In the genomic region with DNA sequence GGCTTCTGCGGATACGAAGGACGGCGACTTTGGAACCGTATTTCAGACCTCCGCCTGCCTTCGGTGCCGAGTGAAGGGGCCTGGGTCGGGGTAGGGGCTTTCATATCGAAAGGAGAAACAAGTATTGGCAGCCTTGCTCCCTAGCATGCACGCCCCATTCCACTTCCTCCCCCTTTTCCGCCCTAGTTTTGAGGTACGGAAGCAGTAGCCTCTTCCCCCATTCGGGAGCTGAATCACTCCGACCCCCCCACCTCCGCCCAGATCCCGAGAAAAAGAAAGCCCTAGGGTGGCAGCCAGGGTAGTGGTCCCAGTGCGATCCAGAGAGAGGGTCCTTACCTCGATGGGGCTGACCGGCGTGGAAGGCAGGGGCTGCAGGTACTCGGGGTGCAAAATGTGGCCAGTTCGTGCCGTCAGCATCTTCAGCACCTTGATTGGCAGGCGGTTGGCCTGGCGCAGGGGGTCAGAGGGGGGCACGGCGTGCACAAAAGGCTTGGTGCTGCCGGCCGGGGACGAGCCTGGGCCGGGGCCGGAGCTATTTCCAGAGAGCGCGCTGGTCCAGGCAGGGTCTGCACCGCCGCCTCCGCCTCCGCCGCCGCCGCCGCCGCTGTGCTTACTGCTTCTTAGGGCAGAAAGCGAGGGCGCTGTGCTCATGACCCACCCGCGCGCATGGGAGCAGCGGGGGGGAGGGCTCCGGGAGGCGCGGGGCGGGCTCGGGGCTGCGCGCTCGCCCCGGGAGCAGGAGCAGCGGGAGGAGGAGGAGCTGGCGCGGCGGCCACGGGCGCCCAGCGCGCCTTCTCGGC, we compare ENCODE assay signal across 8 cellular contexts. TPM values are rescaled to one million over a fixed set of nuclear protein-coding genes. Genes with fewer than 3 reads are reported as not detected.
DNase-seq lines count a peak whose midpoint lies in the region; ATAC-seq, FAIRE-seq and TF ChIP-seq lines count a peak whose summit lies in the region.

No MANE protein-coding gene starts in this region.

- H3K9me3 Mint-ChIP-seq in memory B cell, result peaks cover 2% of the 10 kb centered on the region

- peak overlapping the region; percentile 93 to 97 for H3K27ac ChIP-seq in tibial artery

- no peak for FAIRE-seq in RCC 7860 (lab: Jason Lieb, UNC)

- ATAC-seq in HG02938 (IDR thresholded peaks at IDR 0.05; ENCODE audit: unreplicated experiment), result peak; percentile 19
- ATAC-seq in memory B cell (ENCODE audit: low read depth), result no peak

- H3K36me3 Mint-ChIP-seq in memory B cell, result peaks cover 4% of the 10 kb centered on the region

- peak overlapping the region; percentile 80 for H3K4me3 Mint-ChIP-seq in memory B cell

- DNase-seq in stimulated activated CD4-positive, alpha-beta T cell treated with anti-CD3 and anti-CD28 coated beads, Interleukin-4, amount 100 ng/mL, for 1 hour, result peak; percentile 36
- no peak for DNase-seq in stimulated activated CD4-positive, alpha-beta T cell treated with anti-CD3 and anti-CD28 coated beads, Interleukin-12 subunit alpha, Interleukin-12 subunit beta, amount 100 ng/mL, for 4 hours
- DNase-seq in RCC 7860 (ENCODE audit: low spot score) (peak; percentile 45), dermis blood vessel endothelial cell (peak; percentile 62), memory B cell (ENCODE audit: low spot score in 2 of 2) (no peak), tibial artery (peak; percentile 62 to 84), RPMI8226 (no peak)

- H3K27ac Mint-ChIP-seq in memory B cell, result no peak overlapping the region

- no peaks in the 10 kb centered on the region for H3K9me3 ChIP-seq in tibial artery

- peaks cover 0 to 39% (median 28%) of the 10 kb centered on the region in 4 donors for H3K4me1 ChIP-seq in tibial artery

- intact Hi-C loops in tibial artery (cut with DNase I; ENCODE audit: low total_unique reads), result loop anchor here (1.0 to 5.0 kb wide), 2 partner anchors 261 to 509 kb away; no protein-coding TSS in a partner anchor

- peaks cover 15 to 33% (median 28%) of the 10 kb centered on the region in 3 donors for H3K36me3 ChIP-seq in tibial artery

- peaks cover 11% of the 10 kb centered on the region for H3K4me1 Mint-ChIP-seq in memory B cell

- peak overlapping the region; percentile 88 to 92 for H3K4me3 ChIP-seq in tibial artery

- H3K27me3 ChIP-seq in tibial artery, result no peaks in the 10 kb centered on the region

- H3K27me3 Mint-ChIP-seq in memory B cell, result peaks cover 26% of the 10 kb centered on the region

- no peak for TF ChIP-seq CTCF in tibial artery (IDR thresholded peaks at IDR 0.05)

RNA-seq across cellular contexts. Expression of gene ZNF503, which starts 0.6 kb away (rescaled TPM):
- total RNA-seq in dermis blood vessel endothelial cell, result 0.68 and 1.2 TPM in 2 replicates

RNA-seq across cellular contexts. Expression of gene LRMDA, which starts 30.5 kb away (rescaled TPM):
- 7.6 and 27.4 TPM in 2 replicates for total RNA-seq in dermis blood vessel endothelial cell

Comparison
In these comparisons a context has a peak if more than half of its experiments do, and no peak if none do; other contexts are left out.
1. DNase-seq: peak in stimulated activated CD4-positive, alpha-beta T cell treated with anti-CD3 and anti-CD28 coated beads, Interleukin-4, amount 100 ng/mL, for 1 hour (single experiment), RCC 7860 (single experiment), dermis blood vessel endothelial cell (single experiment) and tibial artery (2 of 2); none in stimulated activated CD4-positive, alpha-beta T cell treated with anti-CD3 and anti-CD28 coated beads, Interleukin-12 subunit alpha, Interleukin-12 subunit beta, amount 100 ng/mL, for 4 hours (single experiment), memory B cell (0 of 2) and RPMI8226 (single experiment).